Comparison of ENCODE assay signal across 29 cellular contexts in the genomic region with DNA sequence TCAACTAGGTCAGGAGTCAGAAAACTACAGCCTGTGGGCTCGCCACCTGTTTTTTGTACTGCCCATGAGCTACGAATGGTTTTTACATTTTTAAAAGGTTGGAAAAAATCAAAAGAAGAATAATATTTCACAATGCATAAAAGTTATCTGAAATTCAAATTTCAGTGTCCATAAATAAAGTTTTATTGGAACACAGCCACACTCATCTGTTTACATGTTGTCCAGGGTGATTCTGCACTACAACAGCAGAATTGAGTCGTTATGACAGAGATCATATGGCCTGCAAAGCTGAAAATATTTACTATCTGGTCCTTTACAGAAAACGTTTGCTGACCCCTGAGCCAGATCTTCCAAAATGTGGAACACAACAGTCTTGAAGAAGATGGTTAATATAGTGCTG.
"Had no signal": no experiment of that assay in that cellular context is flagged by ENCODE, and none has a peak within 500 bp of the region (broad histone marks: within the 10 kb centered on the region; RNA-seq: fewer than 3 reads in every experiment).

No MANE protein-coding gene starts in this region.

- H3K36me3 Mint-ChIP-seq: immature natural killer cell; naive thymus-derived CD8-positive, alpha-beta T cell; neural progenitor cell had no signal

- H3K4me3 ChIP-seq: left lung, lower lobe of right lung, neural progenitor cell, psoas muscle, skin epidermis, suprapubic skin, tibial nerve, uterus had no signal

- H3K27ac Mint-ChIP-seq: immature natural killer cell; naive thymus-derived CD8-positive, alpha-beta T cell; nephron progenitor cell; neural progenitor cell; stimulated activated naive CD8-positive, alpha-beta T cell treated with anti-CD3 and anti-CD28 coated beads, Interleukin-15, Interleukin-2, amounts not matched to agents 100 ng/mL and 50 ng/mL, for 24 hours; type B pancreatic cell had no signal

- DNase-seq: hypothalamus; immature natural killer cell; kidney; left colon; left lung; lower lobe of right lung; mammary epithelial cell; mesenchymal stem cell; naive thymus-derived CD8-positive, alpha-beta T cell; nephron progenitor cell; occipital lobe; psoas muscle; right cardiac atrium; stimulated activated CD4-positive, alpha-beta T cell treated with anti-CD3 and anti-CD28 coated beads, Interleukin-12 subunit alpha, Interleukin-12 subunit beta, amount 100 ng/mL, for 4 hours; stimulated activated CD4-positive, alpha-beta T cell treated with anti-CD3 and anti-CD28 coated beads, Interleukin-15, amount 100 ng/mL, for 24 hours; stimulated activated CD4-positive, alpha-beta T cell treated with anti-CD3 and anti-CD28 coated beads, Interleukin-2, amount 100 ng/mL, for 24 hours; stimulated activated CD4-positive, alpha-beta T cell treated with anti-CD3 and anti-CD28 coated beads, Interleukin-4, amount 100 ng/mL, for 1 hour; stimulated activated naive CD4-positive, alpha-beta T cell; uterus had no signal

- H3K27ac ChIP-seq: left lung, lower lobe of right lung, neural progenitor cell, neutrophil, parathyroid adenoma, psoas muscle, suprapubic skin, tibial nerve, uterus had no signal

- H3K9me3 Mint-ChIP-seq: immature natural killer cell; naive thymus-derived CD8-positive, alpha-beta T cell; nephron progenitor cell; stimulated activated naive CD8-positive, alpha-beta T cell treated with anti-CD3 and anti-CD28 coated beads, Interleukin-15, Interleukin-2, amounts not matched to agents 100 ng/mL and 50 ng/mL, for 24 hours had no signal

- H3K36me3 ChIP-seq: left lung, lower lobe of right lung, neural progenitor cell, neutrophil, suprapubic skin, tibial nerve, uterus had no signal

- FAIRE-seq: islet of Langerhans, kidney had no signal

- H3K4me1 Mint-ChIP-seq: immature natural killer cell had no signal

- H3K4me3 Mint-ChIP-seq: immature natural killer cell; naive thymus-derived CD8-positive, alpha-beta T cell; nephron progenitor cell; neural progenitor cell; stimulated activated naive CD8-positive, alpha-beta T cell treated with anti-CD3 and anti-CD28 coated beads, Interleukin-15, Interleukin-2, amounts not matched to agents 100 ng/mL and 50 ng/mL, for 24 hours; type B pancreatic cell had no signal

- ATAC-seq: left colon; left lung; lower lobe of right lung; naive thymus-derived CD8-positive, alpha-beta T cell; psoas muscle; right cardiac atrium; sciatic nerve had no signal

- H3K4me1 ChIP-seq: left lung, neural progenitor cell, parathyroid adenoma, psoas muscle had no signal

- H3K27me3 ChIP-seq: left lung, neutrophil, suprapubic skin, tibial nerve, uterus had no signal

- H3K27me3 Mint-ChIP-seq: naive thymus-derived CD8-positive, alpha-beta T cell; stimulated activated naive CD8-positive, alpha-beta T cell treated with anti-CD3 and anti-CD28 coated beads, Interleukin-15, Interleukin-2, amounts not matched to agents 100 ng/mL and 50 ng/mL, for 24 hours had no signal

- H3K9me3 ChIP-seq: left lung, lower lobe of right lung, neutrophil, psoas muscle, suprapubic skin, tibial nerve, uterus had no signal
